In genomic region chr7:39566056-39566921, GRCh38 we compare ENCODE assay signal across 8 cellular contexts. TPM values are rescaled to one million over a fixed set of nuclear protein-coding genes. Genes with fewer than 3 reads are reported as not detected.
DNase-seq lines count a peak whose midpoint lies in the region; ATAC-seq, FAIRE-seq and TF ChIP-seq lines count a peak whose summit lies in the region.

TSS of gene YAE1 (plus strand) at chr7:39566404. CDS start at chr7:39566419, 15 bp downstream.

- peak; percentile 77 for ATAC-seq in GM18499 (IDR thresholded peaks at IDR 0.05; ENCODE audit: insufficient read depth, unreplicated experiment)
- peak; percentile 98 for ATAC-seq in HG02884 (IDR thresholded peaks at IDR 0.05; ENCODE audit: unreplicated experiment)

- no peak for TF ChIP-seq CTCF in right atrium auricular region (IDR thresholded peaks at IDR 0.05)

- H3K4me3 ChIP-seq in right atrium auricular region: peak within 1 kb of the TSS; percentile 79 to 90

- H3K36me3 ChIP-seq in right atrium auricular region: peaks cover 5% of the 10 kb centered on the region

- H3K27me3 ChIP-seq in right atrium auricular region: no peaks in the 10 kb centered on the region

- FAIRE-seq in urothelium cell line (lab: Jason Lieb, UNC): peak; percentile 93

- peaks cover 0 to 13% of the 10 kb centered on the region in 2 donors for H3K4me1 ChIP-seq in right atrium auricular region

- H3K27ac ChIP-seq in angular gyrus (ENCODE audit: low read depth, low read length) (peak within 1 kb of the TSS; percentile 82), right atrium auricular region (peak within 1 kb of the TSS; percentile 78 to 84)

- DNase-seq in NCI-H146 treated with DMSO at 0.1 percent for 48 hours (lab: John Stamatoyannopoulos, UW; ENCODE audit: unreplicated experiment) (peak; percentile 57), T-helper 2 cell (peak; percentile 43 to 90 (median 64)), right atrium auricular region (ENCODE audit: low spot score) (peak; percentile 71), pulmonary artery endothelial cell (ENCODE audit: low read depth, low spot score) (no peak), urothelium cell line (ENCODE audit: low spot score) (peak; percentile 96)

- H3K9me3 ChIP-seq in right atrium auricular region: no peaks in the 10 kb centered on the region

RNA-seq across cellular contexts. Expression of gene YAE1, which starts in this region (rescaled TPM):
- total RNA-seq in right atrium auricular region (10 to 100 TPM; 16.3 to 18.6 TPM), pulmonary artery endothelial cell (25.6 and 28.4 TPM in 2 replicates)
